9 cellular contexts compared by ENCODE assay signal in the genomic region with DNA sequence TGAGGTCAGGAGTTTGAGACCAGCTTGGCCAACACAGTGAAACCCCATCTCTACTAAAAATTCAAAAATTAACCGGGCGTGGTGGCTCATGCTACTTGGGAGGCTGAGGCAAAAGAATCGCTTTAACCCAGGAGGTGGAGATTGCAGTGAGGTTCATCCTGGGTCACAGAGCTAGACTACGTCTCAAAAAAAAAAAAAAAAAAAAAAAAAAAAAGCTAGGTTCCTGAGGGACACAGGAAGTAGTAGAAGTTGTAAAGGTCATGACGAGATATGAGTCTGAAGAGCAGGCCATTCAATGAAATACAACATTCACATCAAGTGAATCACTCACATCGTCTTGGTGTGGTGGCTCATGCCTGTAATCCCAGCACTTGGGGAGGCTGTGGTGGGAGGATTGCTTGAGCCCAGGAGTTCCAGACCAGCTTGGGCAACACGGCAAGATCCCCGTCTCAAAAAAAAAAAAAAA. TPM values are rescaled to one million over a fixed set of nuclear protein-coding genes. Genes with fewer than 3 reads are reported as not detected.
DNase-seq lines count a peak whose midpoint lies in the region; ATAC-seq, FAIRE-seq and TF ChIP-seq lines count a peak whose summit lies in the region.
"Not testable (repeated sequence)": the region's sequence is repeated elsewhere in the genome, so short reads cannot be mapped to it uniquely, and the experiment has no call there.
"Had no signal": no experiment of that assay in that cellular context is flagged by ENCODE, and none has a peak within 500 bp of the region (broad histone marks: within the 10 kb centered on the region; RNA-seq: fewer than 3 reads in every experiment).

No MANE protein-coding gene starts in this region.

- not testable (repeated sequence) for H2AFZ ChIP-seq in HepG2 (ENCODE audit: low read length)

- not testable (repeated sequence) for TF ChIP-seq CTCF in esophagus muscularis mucosa (IDR thresholded peaks at IDR 0.05); HepG2 (CRISPR knock-in tag; IDR thresholded peaks at IDR 0.05)

- DNase-seq in A172 (ENCODE audit: low spot score), result peak; percentile 87
- peak; percentile 88 for DNase-seq in LHCN-M2 (ENCODE audit: low read depth)
- peak; percentile 77 to 79 for DNase-seq in SJSA1 (ENCODE audit: low read depth in 1 of 2, low spot score in 2 of 2)
- DNase-seq in esophagus muscularis mucosa (ENCODE audit: extremely low spot score); sciatic nerve (ENCODE audit: low spot score): not testable (repeated sequence)
- DNase-seq in HepG2 (ENCODE audit: low spot score), result peak; percentile 71

- FAIRE-seq in HepG2 (lab: Jason Lieb, UNC), result peak; percentile 58

- TF ChIP-seq EP300 in esophagus muscularis mucosa (IDR thresholded peaks at IDR 0.05); HepG2 (IDR thresholded peaks at IDR 0.05; ENCODE audit: low read depth in 2 of 2, low read length in 2 of 2); HepG2 (CRISPR knock-in tag; IDR thresholded peaks at IDR 0.05; ENCODE audit: borderline replicate concordance): not testable (repeated sequence)

- not testable (repeated sequence) for TF ChIP-seq RAD21 in HepG2 (CRISPR knock-in tag; IDR thresholded peaks at IDR 0.05)

- in situ Hi-C loops in HepG2 (cut with HindIII; ENCODE audit: extremely low pct_ligation_motif_present, low pct_unique_long_range_greater_than_20kb), result not testable (repeated sequence)

- not testable (repeated sequence) for BruUV-seq in HepG2 (replicated peaks; lab: Mats Ljungman, UMichigan)

- not testable (repeated sequence) for H3K9me3 ChIP-seq in SJSA1 (replicated peaks); esophagus muscularis mucosa; HepG2 (ENCODE audit: low read length)

- H3K36me3 ChIP-seq in SJSA1 (peaks cover 74% of the 10 kb centered on the region), esophagus muscularis mucosa (peaks cover 10 to 32% (median 24%) of the 10 kb centered on the region in 4 donors), HepG2 (replicated peaks in 1 of 2; ENCODE audit: control insufficient read depth in 1 of 2, insufficient read depth in 2 of 2, low read length in 2 of 2) (peaks cover 0 to 18% of the 10 kb centered on the region in 2 experiments; a peak in 1 of 5 replicates)

- H3K4me3 Mint-ChIP-seq in activated naive CD8-positive, alpha-beta T cell, result peak overlapping the region; percentile 98

- H3K27ac Mint-ChIP-seq in activated naive CD8-positive, alpha-beta T cell, result peak overlapping the region; percentile 96

- H3K4me2 ChIP-seq in HepG2 (ENCODE audit: low read depth, low read length), result peak overlapping the region; percentile 80

- ATAC-seq in HepG2 (peak; percentile 46), sciatic nerve (peak; percentile 5)

- intact Hi-C loops in esophagus muscularis mucosa (cut with DNase I) (loop anchor here (2.0 kb wide), 1 partner anchor 30 kb away; the partner anchor contains the start of gene PAICS), HepG2 (cut with micrococcal nuclease; ENCODE audit: unreplicated experiment) (loop anchor here (2.0 to 5.0 kb wide), 2 partner anchors 39 to 78 kb away; no protein-coding TSS in a partner anchor)
- intact Hi-C loops in sciatic nerve (cut with DNase I), result not testable (repeated sequence)

- peak overlapping the region; percentile 98 for H3K9ac ChIP-seq in HepG2 (ENCODE audit: insufficient read depth, low read depth, low read length)

- peaks cover 14% of the 10 kb centered on the region for H3K36me3 Mint-ChIP-seq in activated naive CD8-positive, alpha-beta T cell

- 19% methylated on average over 8 of the region's 8 CpGs for WGBS in esophagus muscularis mucosa
- WGBS in HepG2 (ENCODE audit: low lambda C conversion rate), result 27% methylated on average over 8 of the region's 8 CpGs

- peak overlapping the region; percentile 94 for H3K27ac ChIP-seq in SJSA1
- peak overlapping the region; percentile 83 to 92 (median 90) for H3K27ac ChIP-seq in esophagus muscularis mucosa (replicated peaks in 1 of 4)
- H3K27ac ChIP-seq in HepG2 (ENCODE audit: extremely low read length, insufficient read depth, low read length), result peak overlapping the region; percentile 83

- POLR2A ChIA-PET in HepG2 (lab: Yijun Ruan, JAX), result interaction anchor here (0.6 to 2.8 kb wide), 8 partner anchors 8 to 82 kb away, joined by 4 to 24 read pairs (median 4); partner anchors contain the start of genes AASDH, PAICS and PPAT

- not testable (repeated sequence) for H3K9me3 Mint-ChIP-seq in activated naive CD8-positive, alpha-beta T cell (ENCODE audit: low read depth)

- H3K4me1 ChIP-seq in SJSA1 (replicated peaks) (peaks cover 13% of the 10 kb centered on the region), esophagus muscularis mucosa (peaks cover 29 to 46% (median 43%) of the 10 kb centered on the region in 4 donors), HepG2 (ENCODE audit: insufficient read depth, low read length) (peaks cover 25% of the 10 kb centered on the region)

- H3K79me2 ChIP-seq in HepG2 (ENCODE audit: insufficient read depth, low read length), result peaks cover 60% of the 10 kb centered on the region

- not testable (repeated sequence) for H3K27me3 Mint-ChIP-seq in activated naive CD8-positive, alpha-beta T cell

- not testable (repeated sequence) for H3K27me3 ChIP-seq in SJSA1 (replicated peaks); esophagus muscularis mucosa; HepG2 (ENCODE audit: control insufficient read depth in 1 of 2, insufficient read depth in 2 of 2, low read length in 2 of 2)

- peaks cover 60% of the 10 kb centered on the region for H3K4me1 Mint-ChIP-seq in activated naive CD8-positive, alpha-beta T cell (ENCODE audit: low read depth)

- CTCF ChIA-PET in HepG2 (lab: Yijun Ruan, JAX; ENCODE audit: low intra/inter-chr PET ratio, low total read pairs), result not testable (repeated sequence)

- H3K4me3 ChIP-seq in GM08714 (ENCODE audit: low read length) (peak overlapping the region; percentile 98), SJSA1 (peak overlapping the region; percentile 78), esophagus muscularis mucosa (peak overlapping the region; percentile 80 to 100 (median 90)), HepG2 (replicated peaks in 1 of 3; ENCODE audit: insufficient read depth in 1 of 3, low read depth in 2 of 3, low read length in 3 of 3) (peak overlapping the region; percentile 79 to 90 (median 83))

- TF ChIP-seq POLR2A in esophagus muscularis mucosa (IDR thresholded peaks at IDR 0.05; ENCODE audit: low read depth), result not testable (repeated sequence)
- peak in 1 of 2 experiments; percentile 72; a peak in 2 of 4 replicates for TF ChIP-seq POLR2A in HepG2 (IDR thresholded peaks at IDR 0.05; ENCODE audit: insufficient read depth in 1 of 2, low read depth in 2 of 2, low read length in 2 of 2)

- H4K20me1 ChIP-seq in HepG2 (ENCODE audit: insufficient read depth, low read length), result peaks cover 18% of the 10 kb centered on the region

RNA-seq across cellular contexts. Expression of gene SRP72, which starts 1.1 kb away (rescaled TPM):
- 79.8 and 95.5 TPM in 2 replicates for total RNA-seq in A172 (2014; rRNA removed; shearing (Covaris generic))
- total RNA-seq in LHCN-M2 (2014; rRNA removed) (73.8 and 86.5 TPM in 2 replicates), esophagus muscularis mucosa (10 to 100 TPM; 37.0 to 51.9 (median 45.8) TPM), HepG2 (2016; rRNA removed; fragmentation: Illumina TruSeq; extraction: Trizol) (75.6 and 126 TPM in 2 replicates), sciatic nerve (89.9 TPM)
- 63.1 TPM for polyA plus RNA-seq in LHCN-M2 (2012)
- total RNA-seq in SJSA1 (2014; rRNA removed; shearing (Covaris generic)), result 90.3 and 111 TPM in 2 replicates
- 13.0 and 14.5 TPM in 2 replicates for total RNA-seq in HepG2 (2016; cell fraction: cytosol; rRNA removed; fragmentation: Illumina TruSeq; extraction: Trizol; ENCODE audit: low read depth)
- total RNA-seq in HepG2 (2016; cell fraction: insoluble cytoplasmic fraction; rRNA removed; fragmentation: Illumina TruSeq; extraction: Trizol), result 74.7 and 123 TPM in 2 replicates
- 40.7 and 48.1 TPM in 2 replicates for total RNA-seq in HepG2 (2016; cell fraction: membrane; rRNA removed; fragmentation: Illumina TruSeq; extraction: Trizol)
- 73.8 and 86.5 TPM in 2 replicates for total RNA-seq in HepG2 (2016; cell fraction: nucleus; rRNA removed; fragmentation: Illumina TruSeq; extraction: Trizol)
- polyA plus RNA-seq in HepG2 (2011; rRNA removed), result 46.1 and 64.9 TPM in 2 replicates
- 34.7 and 51.4 TPM in 2 replicates for polyA plus RNA-seq in HepG2 (2011; cell fraction: cytosol; rRNA removed)
- 23.9 and 32.9 TPM in 2 replicates for polyA plus RNA-seq in HepG2 (2011; cell fraction: nucleus; rRNA removed)
- 58.2 and 72.9 TPM in 2 replicates for polyA plus RNA-seq in HepG2 (2012)
- 14.8 and 15.2 TPM in 2 replicates for polyA plus RNA-seq in HepG2 (2016; cell fraction: cytosol; fragmentation: Illumina TruSeq; extraction: Trizol; ENCODE audit: low read depth)
- 105 and 107 TPM in 2 replicates for polyA plus RNA-seq in HepG2 (2016; cell fraction: insoluble cytoplasmic fraction; fragmentation: Illumina TruSeq; extraction: Trizol; ENCODE audit: low read depth)
- 27.5 and 32.0 TPM in 2 replicates for polyA plus RNA-seq in HepG2 (2016; cell fraction: membrane; fragmentation: Illumina TruSeq; extraction: Trizol; ENCODE audit: low read depth)
- polyA plus RNA-seq in HepG2 (2016; cell fraction: nucleus; fragmentation: Illumina TruSeq; extraction: Trizol; ENCODE audit: insufficient read depth, low read depth), result 63.6 and 67.8 TPM in 2 replicates
- polyA minus RNA-seq in HepG2 (2011; rRNA and poly(A)+ RNA removed; ENCODE audit: low replicate concordance), result 54.7 and 55.6 TPM in 2 replicates
- polyA minus RNA-seq in HepG2 (2011; cell fraction: cytosol; rRNA and poly(A)+ RNA removed), result 125 and 129 TPM in 2 replicates
- 141 and 163 TPM in 2 replicates for polyA minus RNA-seq in HepG2 (2011; cell fraction: nucleus; rRNA and poly(A)+ RNA removed)

RNA-seq across cellular contexts. Expression of gene PAICS, which starts 30.3 kb away (rescaled TPM):
- total RNA-seq in A172 (2014; rRNA removed; shearing (Covaris generic)), result 93.0 and 120 TPM in 2 replicates
- total RNA-seq in LHCN-M2 (2014; rRNA removed) (128 and 131 TPM in 2 replicates), esophagus muscularis mucosa (10 to 100 TPM; 13.3 to 19.5 (median 17.9) TPM), HepG2 (2016; rRNA removed; fragmentation: Illumina TruSeq; extraction: Trizol) (249 and 453 TPM in 2 replicates), sciatic nerve (28.7 TPM)
- polyA plus RNA-seq in LHCN-M2 (2012), result 60.3 TPM
- 76.2 and 106 TPM in 2 replicates for total RNA-seq in SJSA1 (2014; rRNA removed; shearing (Covaris generic))
- 32.8 and 38.2 TPM in 2 replicates for total RNA-seq in HepG2 (2016; cell fraction: cytosol; rRNA removed; fragmentation: Illumina TruSeq; extraction: Trizol; ENCODE audit: low read depth)
- total RNA-seq in HepG2 (2016; cell fraction: insoluble cytoplasmic fraction; rRNA removed; fragmentation: Illumina TruSeq; extraction: Trizol), result 251 and 440 TPM in 2 replicates
- 86.3 and 100 TPM in 2 replicates for total RNA-seq in HepG2 (2016; cell fraction: membrane; rRNA removed; fragmentation: Illumina TruSeq; extraction: Trizol)
- 120 and 133 TPM in 2 replicates for total RNA-seq in HepG2 (2016; cell fraction: nucleus; rRNA removed; fragmentation: Illumina TruSeq; extraction: Trizol)
- 165 and 241 TPM in 2 replicates for polyA plus RNA-seq in HepG2 (2011; rRNA removed)
- 131 and 167 TPM in 2 replicates for polyA plus RNA-seq in HepG2 (2011; cell fraction: cytosol; rRNA removed)
- polyA plus RNA-seq in HepG2 (2011; cell fraction: nucleus; rRNA removed), result 70.5 and 75.1 TPM in 2 replicates
- 143 and 229 TPM in 2 replicates for polyA plus RNA-seq in HepG2 (2012)
- polyA plus RNA-seq in HepG2 (2016; cell fraction: cytosol; fragmentation: Illumina TruSeq; extraction: Trizol; ENCODE audit: low read depth), result 44.9 and 45.4 TPM in 2 replicates
- 478 and 487 TPM in 2 replicates for polyA plus RNA-seq in HepG2 (2016; cell fraction: insoluble cytoplasmic fraction; fragmentation: Illumina TruSeq; extraction: Trizol; ENCODE audit: low read depth)
- 72.6 and 81.2 TPM in 2 replicates for polyA plus RNA-seq in HepG2 (2016; cell fraction: membrane; fragmentation: Illumina TruSeq; extraction: Trizol; ENCODE audit: low read depth)
- polyA plus RNA-seq in HepG2 (2016; cell fraction: nucleus; fragmentation: Illumina TruSeq; extraction: Trizol; ENCODE audit: insufficient read depth, low read depth), result 160 and 165 TPM in 2 replicates
- 99.6 and 124 TPM in 2 replicates for polyA minus RNA-seq in HepG2 (2011; rRNA and poly(A)+ RNA removed; ENCODE audit: low replicate concordance)
- 75.2 and 84.6 TPM in 2 replicates for polyA minus RNA-seq in HepG2 (2011; cell fraction: cytosol; rRNA and poly(A)+ RNA removed)
- 143 TPM in 2 replicates for polyA minus RNA-seq in HepG2 (2011; cell fraction: nucleus; rRNA and poly(A)+ RNA removed)

RNA-seq across cellular contexts. Expression of gene PPAT, which starts 30.9 kb away (rescaled TPM):
- total RNA-seq in A172 (2014; rRNA removed; shearing (Covaris generic)), result 34.5 and 35.0 TPM in 2 replicates
- total RNA-seq in LHCN-M2 (2014; rRNA removed) (28.0 and 29.6 TPM in 2 replicates), esophagus muscularis mucosa (1 to 10 TPM; 1.7 to 5.1 (median 3.0) TPM), HepG2 (2016; rRNA removed; fragmentation: Illumina TruSeq; extraction: Trizol) (62.6 and 98.4 TPM in 2 replicates), sciatic nerve (8.6 TPM)
- 4.1 TPM for polyA plus RNA-seq in LHCN-M2 (2012)
- total RNA-seq in SJSA1 (2014; rRNA removed; shearing (Covaris generic)), result 26.6 and 40.6 TPM in 2 replicates
- 5.3 and 7.1 TPM in 2 replicates for total RNA-seq in HepG2 (2016; cell fraction: cytosol; rRNA removed; fragmentation: Illumina TruSeq; extraction: Trizol; ENCODE audit: low read depth)
- 59.7 and 95.9 TPM in 2 replicates for total RNA-seq in HepG2 (2016; cell fraction: insoluble cytoplasmic fraction; rRNA removed; fragmentation: Illumina TruSeq; extraction: Trizol)
- 19.1 and 23.2 TPM in 2 replicates for total RNA-seq in HepG2 (2016; cell fraction: membrane; rRNA removed; fragmentation: Illumina TruSeq; extraction: Trizol)
- 44.4 and 47.9 TPM in 2 replicates for total RNA-seq in HepG2 (2016; cell fraction: nucleus; rRNA removed; fragmentation: Illumina TruSeq; extraction: Trizol)
- 13.7 and 16.9 TPM in 2 replicates for polyA plus RNA-seq in HepG2 (2011; rRNA removed)
- 6.9 and 9.4 TPM in 2 replicates for polyA plus RNA-seq in HepG2 (2011; cell fraction: cytosol; rRNA removed)
- 5.9 and 6.3 TPM in 2 replicates for polyA plus RNA-seq in HepG2 (2011; cell fraction: nucleus; rRNA removed)
- polyA plus RNA-seq in HepG2 (2012), result 21.9 and 23.3 TPM in 2 replicates
- 1.6 and 1.8 TPM in 2 replicates for polyA plus RNA-seq in HepG2 (2016; cell fraction: cytosol; fragmentation: Illumina TruSeq; extraction: Trizol; ENCODE audit: low read depth)
- polyA plus RNA-seq in HepG2 (2016; cell fraction: insoluble cytoplasmic fraction; fragmentation: Illumina TruSeq; extraction: Trizol; ENCODE audit: low read depth), result 64.9 and 70.4 TPM in 2 replicates
- 6.4 and 7.7 TPM in 2 replicates for polyA plus RNA-seq in HepG2 (2016; cell fraction: membrane; fragmentation: Illumina TruSeq; extraction: Trizol; ENCODE audit: low read depth)
- polyA plus RNA-seq in HepG2 (2016; cell fraction: nucleus; fragmentation: Illumina TruSeq; extraction: Trizol; ENCODE audit: insufficient read depth, low read depth), result 39.8 and 45.4 TPM in 2 replicates
- 16.1 and 21.7 TPM in 2 replicates for polyA minus RNA-seq in HepG2 (2011; rRNA and poly(A)+ RNA removed; ENCODE audit: low replicate concordance)
- polyA minus RNA-seq in HepG2 (2011; cell fraction: cytosol; rRNA and poly(A)+ RNA removed), result 11.9 and 16.3 TPM in 2 replicates
- polyA minus RNA-seq in HepG2 (2011; cell fraction: nucleus; rRNA and poly(A)+ RNA removed), result 25.0 and 29.1 TPM in 2 replicates

RNA-seq across cellular contexts. Expression of gene ARL9, which starts 39.3 kb away (rescaled TPM):
- not detected in 2 replicates for total RNA-seq in A172 (2014; rRNA removed; shearing (Covaris generic))
- not detected in 2 replicates for total RNA-seq in LHCN-M2 (2014; rRNA removed)
- 0.34 TPM for polyA plus RNA-seq in LHCN-M2 (2012)
- 2.5 and 3.1 TPM in 2 replicates for total RNA-seq in SJSA1 (2014; rRNA removed; shearing (Covaris generic))
- total RNA-seq in esophagus muscularis mucosa, result under 1 TPM in 1 of 4 donors, not detected in 3; 0.50 TPM
- total RNA-seq in HepG2 (2016; rRNA removed; fragmentation: Illumina TruSeq; extraction: Trizol), result not detected in 2 replicates
- not detected in 2 replicates for total RNA-seq in HepG2 (2016; cell fraction: cytosol; rRNA removed; fragmentation: Illumina TruSeq; extraction: Trizol; ENCODE audit: low read depth)
- 0.13 TPM in 1 of 2 replicates, not detected in the other for total RNA-seq in HepG2 (2016; cell fraction: insoluble cytoplasmic fraction; rRNA removed; fragmentation: Illumina TruSeq; extraction: Trizol)
- not detected in 2 replicates for total RNA-seq in HepG2 (2016; cell fraction: membrane; rRNA removed; fragmentation: Illumina TruSeq; extraction: Trizol)
- total RNA-seq in HepG2 (2016; cell fraction: nucleus; rRNA removed; fragmentation: Illumina TruSeq; extraction: Trizol), result not detected in 2 replicates
- polyA plus RNA-seq in HepG2 (2011; rRNA removed), result not detected in 2 replicates
- polyA plus RNA-seq in HepG2 (2011; cell fraction: cytosol; rRNA removed), result not detected in 2 replicates
- polyA plus RNA-seq in HepG2 (2011; cell fraction: nucleus; rRNA removed), result not detected in 2 replicates
- polyA plus RNA-seq in HepG2 (2012), result not detected in 2 replicates
- not detected in 2 replicates for polyA plus RNA-seq in HepG2 (2016; cell fraction: cytosol; fragmentation: Illumina TruSeq; extraction: Trizol; ENCODE audit: low read depth)
- polyA plus RNA-seq in HepG2 (2016; cell fraction: insoluble cytoplasmic fraction; fragmentation: Illumina TruSeq; extraction: Trizol; ENCODE audit: low read depth), result not detected in 2 replicates
- not detected in 2 replicates for polyA plus RNA-seq in HepG2 (2016; cell fraction: membrane; fragmentation: Illumina TruSeq; extraction: Trizol; ENCODE audit: low read depth)
- not detected in 2 replicates for polyA plus RNA-seq in HepG2 (2016; cell fraction: nucleus; fragmentation: Illumina TruSeq; extraction: Trizol; ENCODE audit: insufficient read depth, low read depth)
- polyA minus RNA-seq in HepG2 (2011; rRNA and poly(A)+ RNA removed; ENCODE audit: low replicate concordance), result not detected in 2 replicates
- polyA minus RNA-seq in HepG2 (2011; cell fraction: cytosol; rRNA and poly(A)+ RNA removed), result not detected in 2 replicates
- polyA minus RNA-seq in HepG2 (2011; cell fraction: nucleus; rRNA and poly(A)+ RNA removed), result 0.37 TPM in 1 of 2 replicates, not detected in the other
- not detected for total RNA-seq in sciatic nerve
- total RNA-seq: body of pancreas had no signal
